In the genomic region with DNA sequence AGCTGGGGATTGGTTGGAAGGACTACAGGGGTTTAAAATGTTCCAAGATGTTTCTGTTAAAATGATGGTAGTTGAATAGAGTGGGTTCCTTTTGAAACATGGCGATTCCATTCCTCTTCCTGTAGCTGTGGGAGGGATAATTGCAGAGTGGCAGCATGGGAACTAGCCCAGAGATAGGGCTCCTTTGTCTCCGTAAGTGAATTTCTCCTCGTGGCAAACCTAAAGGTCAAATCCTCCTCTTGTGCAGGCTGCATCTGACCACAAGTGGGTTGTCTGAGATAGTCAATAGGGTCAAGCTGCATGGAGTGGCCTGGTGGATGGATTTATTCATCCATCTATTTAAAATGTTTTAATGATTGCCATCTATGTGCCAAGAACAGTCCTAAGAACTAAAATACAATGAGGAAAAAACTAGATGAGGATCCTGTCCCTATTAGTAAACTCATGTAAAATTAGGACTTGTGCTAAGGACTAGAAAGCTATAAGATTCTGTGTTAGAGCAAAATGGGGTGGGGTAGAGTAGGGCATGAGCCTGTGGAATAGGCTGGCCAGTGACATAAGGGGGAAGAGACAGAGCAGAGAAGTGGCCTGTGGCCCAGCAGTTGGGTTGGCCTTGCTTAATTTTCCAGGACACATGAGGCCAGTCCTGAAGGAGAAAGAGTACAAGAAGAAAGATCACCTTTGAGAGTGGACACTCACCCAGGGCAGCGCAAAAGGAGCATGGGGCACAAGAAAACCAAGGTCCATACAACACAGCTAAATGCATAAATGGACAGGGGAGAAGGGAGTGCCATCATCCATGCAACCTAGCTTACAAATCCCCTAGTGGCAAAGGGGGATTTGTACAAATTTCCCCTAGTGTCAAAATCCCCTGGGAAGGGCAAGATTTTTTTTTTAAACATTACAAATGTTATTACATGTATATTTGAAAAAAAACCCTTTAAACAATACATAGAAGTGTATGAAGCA, we compare ENCODE assay signal across 2 cellular contexts.
TF ChIP-seq lines count a peak whose summit lies in the region.

No MANE protein-coding gene starts in this region.

TF ChIP-seq in GM23338, 12 proteins besides CTCF, POLR2A, EP300 and RAD21 (continues in another document):
- TF ChIP-seq STAT1 (IDR thresholded peaks at IDR 0.05; ENCODE audit: unreplicated experiment) (no peak), EZH2 (IDR thresholded peaks at IDR 0.05; ENCODE audit: low read depth, unreplicated experiment) (no peak), CREB1 (CRISPR knock-in tag; IDR thresholded peaks at IDR 0.05; ENCODE audit: low read depth) (no peak), ZNF114 (CRISPR knock-in tag; IDR thresholded peaks at IDR 0.05) (no peak), POLR2AphosphoS5 (IDR thresholded peaks at IDR 0.05; ENCODE audit: low read depth) (no peak)
- TF ChIP-seq, protein P1, sequence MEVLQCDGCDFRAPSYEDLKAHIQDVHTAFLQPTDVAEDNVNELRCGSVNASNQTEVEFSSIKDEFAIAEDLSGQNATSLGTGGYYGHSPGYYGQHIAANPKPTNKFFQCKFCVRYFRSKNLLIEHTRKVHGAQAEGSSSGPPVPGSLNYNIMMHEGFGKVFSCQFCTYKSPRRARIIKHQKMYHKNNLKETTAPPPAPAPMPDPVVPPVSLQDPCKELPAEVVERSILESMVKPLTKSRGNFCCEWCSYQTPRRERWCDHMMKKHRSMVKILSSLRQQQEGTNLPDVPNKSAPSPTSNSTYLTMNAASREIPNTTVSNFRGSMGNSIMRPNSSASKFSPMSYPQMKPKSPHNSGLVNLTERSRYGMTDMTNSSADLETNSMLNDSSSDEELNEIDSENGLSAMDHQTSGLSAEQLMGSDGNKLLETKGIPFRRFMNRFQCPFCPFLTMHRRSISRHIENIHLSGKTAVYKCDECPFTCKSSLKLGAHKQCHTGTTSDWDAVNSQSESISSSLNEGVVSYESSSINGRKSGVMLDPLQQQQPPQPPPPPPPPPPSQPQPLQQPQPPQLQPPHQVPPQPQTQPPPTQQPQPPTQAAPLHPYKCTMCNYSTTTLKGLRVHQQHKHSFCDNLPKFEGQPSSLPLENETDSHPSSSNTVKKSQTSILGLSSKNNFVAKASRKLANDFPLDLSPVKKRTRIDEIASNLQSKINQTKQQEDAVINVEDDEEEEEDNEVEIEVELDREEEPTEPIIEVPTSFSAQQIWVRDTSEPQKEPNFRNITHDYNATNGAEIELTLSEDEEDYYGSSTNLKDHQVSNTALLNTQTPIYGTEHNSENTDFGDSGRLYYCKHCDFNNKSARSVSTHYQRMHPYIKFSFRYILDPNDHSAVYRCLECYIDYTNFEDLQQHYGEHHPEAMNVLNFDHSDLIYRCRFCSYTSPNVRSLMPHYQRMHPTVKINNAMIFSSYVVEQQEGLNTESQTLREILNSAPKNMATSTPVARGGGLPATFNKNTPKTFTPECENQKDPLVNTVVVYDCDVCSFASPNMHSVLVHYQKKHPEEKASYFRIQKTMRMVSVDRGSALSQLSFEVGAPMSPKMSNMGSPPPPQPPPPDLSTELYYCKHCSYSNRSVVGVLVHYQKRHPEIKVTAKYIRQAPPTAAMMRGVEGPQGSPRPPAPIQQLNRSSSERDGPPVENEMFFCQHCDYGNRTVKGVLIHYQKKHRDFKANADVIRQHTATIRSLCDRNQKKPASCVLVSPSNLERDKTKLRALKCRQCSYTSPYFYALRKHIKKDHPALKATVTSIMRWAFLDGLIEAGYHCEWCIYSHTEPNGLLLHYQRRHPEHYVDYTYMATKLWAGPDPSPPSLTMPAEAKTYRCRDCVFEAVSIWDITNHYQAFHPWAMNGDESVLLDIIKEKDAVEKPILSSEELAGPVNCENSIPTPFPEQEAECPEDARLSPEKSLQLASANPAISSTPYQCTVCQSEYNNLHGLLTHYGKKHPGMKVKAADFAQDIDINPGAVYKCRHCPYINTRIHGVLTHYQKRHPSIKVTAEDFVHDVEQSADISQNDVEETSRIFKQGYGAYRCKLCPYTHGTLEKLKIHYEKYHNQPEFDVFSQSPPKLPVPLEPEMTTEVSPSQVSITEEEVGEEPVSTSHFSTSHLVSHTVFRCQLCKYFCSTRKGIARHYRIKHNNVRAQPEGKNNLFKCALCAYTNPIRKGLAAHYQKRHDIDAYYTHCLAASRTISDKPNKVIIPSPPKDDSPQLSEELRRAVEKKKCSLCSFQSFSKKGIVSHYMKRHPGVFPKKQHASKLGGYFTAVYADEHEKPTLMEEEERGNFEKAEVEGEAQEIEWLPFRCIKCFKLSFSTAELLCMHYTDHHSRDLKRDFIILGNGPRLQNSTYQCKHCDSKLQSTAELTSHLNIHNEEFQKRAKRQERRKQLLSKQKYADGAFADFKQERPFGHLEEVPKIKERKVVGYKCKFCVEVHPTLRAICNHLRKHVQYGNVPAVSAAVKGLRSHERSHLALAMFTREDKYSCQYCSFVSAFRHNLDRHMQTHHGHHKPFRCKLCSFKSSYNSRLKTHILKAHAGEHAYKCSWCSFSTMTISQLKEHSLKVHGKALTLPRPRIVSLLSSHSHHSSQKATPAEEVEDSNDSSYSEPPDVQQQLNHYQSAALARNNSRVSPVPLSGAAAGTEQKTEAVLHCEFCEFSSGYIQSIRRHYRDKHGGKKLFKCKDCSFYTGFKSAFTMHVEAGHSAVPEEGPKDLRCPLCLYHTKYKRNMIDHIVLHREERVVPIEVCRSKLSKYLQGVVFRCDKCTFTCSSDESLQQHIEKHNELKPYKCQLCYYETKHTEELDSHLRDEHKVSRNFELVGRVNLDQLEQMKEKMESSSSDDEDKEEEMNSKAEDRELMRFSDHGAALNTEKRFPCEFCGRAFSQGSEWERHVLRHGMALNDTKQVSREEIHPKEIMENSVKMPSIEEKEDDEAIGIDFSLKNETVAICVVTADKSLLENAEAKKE (CRISPR knock-in tag; IDR thresholded peaks at IDR 0.05): no peak
- TF ChIP-seq, protein P2, sequence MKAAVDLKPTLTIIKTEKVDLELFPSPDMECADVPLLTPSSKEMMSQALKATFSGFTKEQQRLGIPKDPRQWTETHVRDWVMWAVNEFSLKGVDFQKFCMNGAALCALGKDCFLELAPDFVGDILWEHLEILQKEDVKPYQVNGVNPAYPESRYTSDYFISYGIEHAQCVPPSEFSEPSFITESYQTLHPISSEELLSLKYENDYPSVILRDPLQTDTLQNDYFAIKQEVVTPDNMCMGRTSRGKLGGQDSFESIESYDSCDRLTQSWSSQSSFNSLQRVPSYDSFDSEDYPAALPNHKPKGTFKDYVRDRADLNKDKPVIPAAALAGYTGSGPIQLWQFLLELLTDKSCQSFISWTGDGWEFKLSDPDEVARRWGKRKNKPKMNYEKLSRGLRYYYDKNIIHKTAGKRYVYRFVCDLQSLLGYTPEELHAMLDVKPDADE (IDR thresholded peaks at IDR 0.05): no peak

TF ChIP-seq in GM12878, 131 proteins besides CTCF, POLR2A, EP300 and RAD21:
- TF ChIP-seq, protein P3, sequence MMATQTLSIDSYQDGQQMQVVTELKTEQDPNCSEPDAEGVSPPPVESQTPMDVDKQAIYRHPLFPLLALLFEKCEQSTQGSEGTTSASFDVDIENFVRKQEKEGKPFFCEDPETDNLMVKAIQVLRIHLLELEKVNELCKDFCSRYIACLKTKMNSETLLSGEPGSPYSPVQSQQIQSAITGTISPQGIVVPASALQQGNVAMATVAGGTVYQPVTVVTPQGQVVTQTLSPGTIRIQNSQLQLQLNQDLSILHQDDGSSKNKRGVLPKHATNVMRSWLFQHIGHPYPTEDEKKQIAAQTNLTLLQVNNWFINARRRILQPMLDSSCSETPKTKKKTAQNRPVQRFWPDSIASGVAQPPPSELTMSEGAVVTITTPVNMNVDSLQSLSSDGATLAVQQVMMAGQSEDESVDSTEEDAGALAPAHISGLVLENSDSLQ (IDR thresholded peaks at IDR 0.05): no peak
- TF ChIP-seq FOXM1 (IDR thresholded peaks at IDR 0.05; ENCODE audit: low read depth, low read length) (peak; percentile 36; the same call in 1 of the 2 replicates), IRF4 (IDR thresholded peaks at IDR 0.05; ENCODE audit: low read depth, low read length) (no peak)
- TF ChIP-seq, protein P4, sequence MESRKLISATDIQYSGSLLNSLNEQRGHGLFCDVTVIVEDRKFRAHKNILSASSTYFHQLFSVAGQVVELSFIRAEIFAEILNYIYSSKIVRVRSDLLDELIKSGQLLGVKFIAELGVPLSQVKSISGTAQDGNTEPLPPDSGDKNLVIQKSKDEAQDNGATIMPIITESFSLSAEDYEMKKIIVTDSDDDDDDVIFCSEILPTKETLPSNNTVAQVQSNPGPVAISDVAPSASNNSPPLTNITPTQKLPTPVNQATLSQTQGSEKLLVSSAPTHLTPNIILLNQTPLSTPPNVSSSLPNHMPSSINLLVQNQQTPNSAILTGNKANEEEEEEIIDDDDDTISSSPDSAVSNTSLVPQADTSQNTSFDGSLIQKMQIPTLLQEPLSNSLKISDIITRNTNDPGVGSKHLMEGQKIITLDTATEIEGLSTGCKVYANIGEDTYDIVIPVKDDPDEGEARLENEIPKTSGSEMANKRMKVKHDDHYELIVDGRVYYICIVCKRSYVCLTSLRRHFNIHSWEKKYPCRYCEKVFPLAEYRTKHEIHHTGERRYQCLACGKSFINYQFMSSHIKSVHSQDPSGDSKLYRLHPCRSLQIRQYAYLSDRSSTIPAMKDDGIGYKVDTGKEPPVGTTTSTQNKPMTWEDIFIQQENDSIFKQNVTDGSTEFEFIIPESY (IDR thresholded peaks at IDR 0.05): no peak
